In the genomic region with DNA sequence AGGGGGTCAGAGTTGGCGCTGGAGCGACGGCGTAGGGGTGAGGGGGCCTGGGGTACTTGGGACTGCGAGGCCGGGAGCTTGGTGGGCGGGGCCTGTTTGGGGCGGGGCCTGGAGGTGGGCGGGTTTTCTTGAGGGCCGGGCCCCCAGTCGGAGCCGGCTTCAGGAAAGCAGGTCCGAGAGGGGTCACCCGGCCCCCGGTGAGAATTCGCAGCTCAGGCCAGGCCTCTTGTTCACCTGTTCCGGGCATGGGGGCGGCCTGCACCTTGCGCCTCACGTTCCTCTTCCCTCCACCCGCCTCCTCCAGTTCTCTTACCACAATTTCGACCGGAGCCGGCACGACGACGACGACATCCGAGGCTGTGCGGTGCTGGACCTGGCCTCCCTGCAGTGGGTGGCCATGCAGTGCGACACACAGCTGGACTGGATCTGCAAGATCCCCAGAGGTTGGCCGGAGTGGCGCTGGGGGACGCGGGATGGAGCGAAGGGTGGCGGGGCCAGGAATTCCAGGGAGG, we compare ENCODE assay signal across 21 cellular contexts. TPM values are rescaled to one million over a fixed set of nuclear protein-coding genes. Genes with fewer than 3 reads are reported as not detected.
DNase-seq lines count a peak whose midpoint lies in the region; ATAC-seq and TF ChIP-seq lines count a peak whose summit lies in the region.
"Had no signal": no experiment of that assay in that cellular context is flagged by ENCODE, and none has a peak within 500 bp of the region (broad histone marks: within the 10 kb centered on the region; RNA-seq: fewer than 3 reads in every experiment).

No MANE protein-coding gene starts in this region.

- H2AFZ ChIP-seq in neuronal stem cell (ENCODE audit: low read length): no peak overlapping the region

- ATAC-seq in upper lobe of right lung: peak; percentile 3
- no peak for ATAC-seq in HG03432 (IDR thresholded peaks at IDR 0.05; ENCODE audit: unreplicated experiment)
- no peak for ATAC-seq in stimulated activated effector memory CD8-positive, alpha-beta T cell treated with anti-CD3 and anti-CD28 coated beads, Interleukin-12 subunit alpha, Interleukin-12 subunit beta, amount 100 ng/mL, for 72 hours
- ATAC-seq: HepG2 had no signal

- no peak overlapping the region for H2BK15ac ChIP-seq in neuronal stem cell (ENCODE audit: low read length)

- H3K9me3 Mint-ChIP-seq in MCF 10A (ENCODE audit: unreplicated experiment): no peaks in the 10 kb centered on the region
- no peaks in the 10 kb centered on the region for H3K9me3 Mint-ChIP-seq in chondrocyte (ENCODE audit: low read depth)
- H3K9me3 Mint-ChIP-seq in stimulated activated effector memory CD8-positive, alpha-beta T cell treated with anti-CD3 and anti-CD28 coated beads, Interleukin-12 subunit alpha, Interleukin-12 subunit beta, amount 100 ng/mL, for 72 hours: no peaks in the 10 kb centered on the region

- no peak overlapping the region for H2AK5ac ChIP-seq in neuronal stem cell (ENCODE audit: low read depth, low read length)

- POLR2A ChIA-PET in MCF 10A (lab: Yijun Ruan, JAX): no interaction called here

- H3K36me3 Mint-ChIP-seq in MCF 10A (ENCODE audit: insufficient read depth, unreplicated experiment) (no peaks in the 10 kb centered on the region), chondrocyte (ENCODE audit: low read depth) (peaks cover 23% of the 10 kb centered on the region)
- H3K36me3 Mint-ChIP-seq in stimulated activated effector memory CD8-positive, alpha-beta T cell treated with anti-CD3 and anti-CD28 coated beads, Interleukin-12 subunit alpha, Interleukin-12 subunit beta, amount 100 ng/mL, for 72 hours: peaks cover under 1% of the 10 kb centered on the region
- H3K36me3 Mint-ChIP-seq: CD14-positive monocyte had no signal

- H3K18ac ChIP-seq in neuronal stem cell (ENCODE audit: low read length): no peak overlapping the region

- WGBS in neuronal stem cell (ENCODE audit: extremely low coverage in 2 of 2, insufficient read length in 2 of 2, insufficient replicate concordance in 1 of 2), 2 donors: no CpG with 5 or more reads among the region's 37 CpGs

- DNase-seq in breast epithelium (ENCODE audit: low spot score in 2 of 2): no peak
- no peak for DNase-seq in MCF 10A (ENCODE audit: unreplicated experiment)
- DNase-seq in chondrocyte (ENCODE audit: low spot score): peak; percentile 92
- no peak for DNase-seq in neuronal stem cell (ENCODE audit: low spot score)
- no peak for DNase-seq in upper lobe of right lung
- DNase-seq in central memory CD4-positive, alpha-beta T cell: no peak
- DNase-seq in stimulated activated effector memory CD8-positive, alpha-beta T cell treated with anti-CD3 and anti-CD28 coated beads, Interleukin-12 subunit alpha, Interleukin-12 subunit beta, amount 100 ng/mL, for 72 hours (ENCODE audit: low spot score in 2 of 2): no peak
- DNase-seq: 8988T, DND-41, GDM1, KG1, MV-4-11, NCI-H1417, NCI-H187 treated with DMSO at 0.1 percent for 48 hours, NCI-H226, NCI-H524 treated with DMSO at 0.1 percent for 48 hours, RPMI8226, SJCRH30 had no signal

- H4K8ac ChIP-seq in neuronal stem cell (ENCODE audit: low read depth, low read length): peak overlapping the region; percentile 48

- no peak overlapping the region for H4K91ac ChIP-seq in neuronal stem cell (ENCODE audit: low read depth, low read length, poor library complexity)

- H3K79me1 ChIP-seq in neuronal stem cell (ENCODE audit: low read depth, low read length): peaks cover 5% of the 10 kb centered on the region

- peak overlapping the region; percentile 11 for H3K4ac ChIP-seq in neuronal stem cell (ENCODE audit: low read length)

- no peak overlapping the region for H3K9ac ChIP-seq in neuronal stem cell (ENCODE audit: low read depth, low read length, poor library complexity)

- no peak for TF ChIP-seq POLR2A in breast epithelium (IDR thresholded peaks at IDR 0.05)

- no peaks in the 10 kb centered on the region for H3K36me3 ChIP-seq in breast epithelium
- H3K36me3 ChIP-seq in neuronal stem cell (replicated peaks in 1 of 2; ENCODE audit: control insufficient read depth in 2 of 2, insufficient read depth in 2 of 2, low read length in 2 of 2): peaks cover 25 to 82% of the 10 kb centered on the region in 2 donors
- peaks cover 44% of the 10 kb centered on the region for H3K36me3 ChIP-seq in upper lobe of right lung
- H3K36me3 ChIP-seq: SJCRH30 had no signal

- H3K4me1 Mint-ChIP-seq in MCF 10A (ENCODE audit: insufficient read depth, unreplicated experiment) (no peaks in the 10 kb centered on the region), chondrocyte (ENCODE audit: low read depth) (no peaks in the 10 kb centered on the region)
- H3K4me1 Mint-ChIP-seq in stimulated activated effector memory CD8-positive, alpha-beta T cell treated with anti-CD3 and anti-CD28 coated beads, Interleukin-12 subunit alpha, Interleukin-12 subunit beta, amount 100 ng/mL, for 72 hours: no peaks in the 10 kb centered on the region
- H3K4me1 Mint-ChIP-seq: CD14-positive monocyte had no signal

- H3K4me3 ChIP-seq in breast epithelium: peak overlapping the region in 1 of 3 donors; percentile 55
- no peak overlapping the region for H3K4me3 ChIP-seq in neuronal stem cell (ENCODE audit: low read length in 2 of 2)
- no peak overlapping the region for H3K4me3 ChIP-seq in upper lobe of right lung
- H3K4me3 ChIP-seq: SJCRH30 had no signal

- no peak overlapping the region for H3K4me2 ChIP-seq in neuronal stem cell (ENCODE audit: insufficient read depth, low read length, poor library complexity, severe bottlenecking)

- H2BK5ac ChIP-seq in neuronal stem cell (ENCODE audit: low read length): no peak overlapping the region

- intact Hi-C loops in breast epithelium (cut with DNase I; ENCODE audit: low total_unique reads): loop anchor here (1.0 kb wide), 1 partner anchor 12 kb away; no protein-coding TSS in a partner anchor
- intact Hi-C loops in MCF 10A (cut with micrococcal nuclease): loop anchor here (10.0 kb wide), 1 partner anchor 935 kb away; no protein-coding TSS in a partner anchor
- intact Hi-C loops in upper lobe of right lung (cut with DNase I): no loop called here

- H3K4me1 ChIP-seq in breast epithelium (peaks cover 0 to 3% of the 10 kb centered on the region in 2 donors), neuronal stem cell (ENCODE audit: control insufficient read depth in 2 of 2, insufficient read depth in 1 of 2, low read depth in 1 of 2, low read length in 2 of 2) (no peaks in the 10 kb centered on the region), upper lobe of right lung (peaks cover 2% of the 10 kb centered on the region)
- H3K4me1 ChIP-seq: SJCRH30 had no signal

- H3K27me3 Mint-ChIP-seq in MCF 10A (ENCODE audit: insufficient read depth, unreplicated experiment) (no peaks in the 10 kb centered on the region), chondrocyte (ENCODE audit: low read depth) (no peaks in the 10 kb centered on the region)

- no peak overlapping the region for H3K27ac Mint-ChIP-seq in MCF 10A (ENCODE audit: low read depth, unreplicated experiment)
- no peak overlapping the region for H3K27ac Mint-ChIP-seq in chondrocyte (ENCODE audit: unreplicated experiment)
- H3K27ac Mint-ChIP-seq in stimulated activated effector memory CD8-positive, alpha-beta T cell treated with anti-CD3 and anti-CD28 coated beads, Interleukin-12 subunit alpha, Interleukin-12 subunit beta, amount 100 ng/mL, for 72 hours: no peak overlapping the region
- H3K27ac Mint-ChIP-seq: CD14-positive monocyte had no signal

- H3K9me3 ChIP-seq in breast epithelium (no peaks in the 10 kb centered on the region), neuronal stem cell (replicated peaks in 1 of 2; ENCODE audit: control insufficient read depth in 2 of 2, insufficient read depth in 1 of 2, low read depth in 1 of 2, low read length in 2 of 2) (no peaks in the 10 kb centered on the region), upper lobe of right lung (no peaks in the 10 kb centered on the region)
- H3K9me3 ChIP-seq: SJCRH30 had no signal

- no peak overlapping the region for H2BK12ac ChIP-seq in neuronal stem cell (ENCODE audit: low read length)

- H3K4me3 Mint-ChIP-seq in MCF 10A (ENCODE audit: unreplicated experiment): no peak overlapping the region
- H3K4me3 Mint-ChIP-seq in chondrocyte (ENCODE audit: unreplicated experiment): no peak overlapping the region
- H3K4me3 Mint-ChIP-seq in stimulated activated effector memory CD8-positive, alpha-beta T cell treated with anti-CD3 and anti-CD28 coated beads, Interleukin-12 subunit alpha, Interleukin-12 subunit beta, amount 100 ng/mL, for 72 hours: no peak overlapping the region
- H3K4me3 Mint-ChIP-seq: CD14-positive monocyte had no signal

- BruUV-seq in MCF 10A (replicated peaks; lab: Mats Ljungman, UMichigan): no TSS peak

- H3K27me3 ChIP-seq in breast epithelium: no peaks in the 10 kb centered on the region
- H3K27me3 ChIP-seq in neuronal stem cell (ENCODE audit: control insufficient read depth in 3 of 3, insufficient read depth in 3 of 3, low read depth in 1 of 3, low read length in 3 of 3): no peaks in the 10 kb centered on the region
- H3K27me3 ChIP-seq in upper lobe of right lung: no peaks in the 10 kb centered on the region
- H3K27me3 ChIP-seq: SJCRH30 had no signal

- CTCF ChIA-PET in MCF 10A (lab: Yijun Ruan, JAX): no interaction called here

- H3K27ac ChIP-seq in breast epithelium (peak overlapping the region; percentile 35 to 80), neuronal stem cell (replicated peaks; ENCODE audit: low read length) (no peak overlapping the region), upper lobe of right lung (no peak overlapping the region)
- H3K27ac ChIP-seq: SJCRH30 had no signal

- H2BK120ac ChIP-seq in neuronal stem cell (ENCODE audit: low read depth, low read length): no peak overlapping the region

- H3K23ac ChIP-seq in neuronal stem cell (ENCODE audit: low read depth, low read length, poor library complexity): peak overlapping the region; percentile 95

- TF ChIP-seq CTCF in breast epithelium (IDR thresholded peaks at IDR 0.05): no peak
- TF ChIP-seq CTCF in MCF 10A (IDR thresholded peaks at IDR 0.05; ENCODE audit: unreplicated experiment): no peak
- no peak for TF ChIP-seq CTCF in chondrocyte (IDR thresholded peaks at IDR 0.05)
- no peak for TF ChIP-seq CTCF in upper lobe of right lung (IDR thresholded peaks at IDR 0.05)

- no peak overlapping the region for H3K14ac ChIP-seq in neuronal stem cell (ENCODE audit: low read length)

RNA-seq across cellular contexts. Expression of gene MRC2, which starts 52.5 kb away (rescaled TPM):
- total RNA-seq in breast epithelium: 10 to 100 TPM; 28.4 to 40.2 (median 37.4) TPM
- total RNA-seq in MCF 10A (2022): 6.7 and 12.3 TPM in 2 replicates
- 347 to 378 TPM (median 353 TPM) in 3 replicates for total RNA-seq in chondrocyte
- 31.9 TPM for polyA plus RNA-seq in neuronal stem cell (2013, experiment 1 of 2)
- polyA plus RNA-seq in neuronal stem cell (2013, experiment 2 of 2): 33.3 TPM
- total RNA-seq in upper lobe of right lung: 127 TPM
- total RNA-seq: HepG2 had no signal
- polyA plus RNA-seq: CD14-positive monocyte, HepG2 had no signal

Comparison
In these comparisons a context has a peak if more than half of its experiments do, and no peak if none do; other contexts are left out.
1. H3K27ac ChIP-seq: peak in breast epithelium (2 of 2); none in neuronal stem cell (single experiment) and upper lobe of right lung (single experiment).